ENCODE assay signal across 8 cellular contexts in genomic region chr15:81274932-81275341, GRCh38. TPM values are rescaled to one million over a fixed set of nuclear protein-coding genes. Genes with fewer than 3 reads are reported as not detected.
DNase-seq lines count a peak whose midpoint lies in the region; ATAC-seq and TF ChIP-seq lines count a peak whose summit lies in the region.

No MANE protein-coding gene starts in this region.

- H3K27me3 Mint-ChIP-seq in WTC11 (ENCODE audit: low read depth) = peaks cover 5% of the 10 kb centered on the region

- H3K9me3 Mint-ChIP-seq in WTC11 = peaks cover 32% of the 10 kb centered on the region

- H3K4me3 ChIP-seq in kidney epithelial cell (ENCODE audit: low read depth, low read length) = no peak overlapping the region

- TF ChIP-seq CTCF in WTC11 (IDR thresholded peaks at IDR 0.05) (peak; percentile 82), kidney epithelial cell (IDR thresholded peaks at IDR 0.05; ENCODE audit: insufficient read depth, low read length, poor library complexity, severe bottlenecking) (peak; percentile 84)

- CTCF ChIA-PET in WTC11 (lab: Charles Lee) = interaction anchor here (0.5 to 3.1 kb wide), 50 partner anchors 8 to 793 kb away, joined by 3 to 65 read pairs (median 4); partner anchors contain the start of genes STARD5, TLNRD1 and TMC3

- peaks cover 19% of the 10 kb centered on the region for H3K36me3 Mint-ChIP-seq in WTC11

- ATAC-seq in GM18502 (IDR thresholded peaks at IDR 0.05; ENCODE audit: poor library complexity, unreplicated experiment) (peak; percentile 82), HG03039 (IDR thresholded peaks at IDR 0.05; ENCODE audit: unreplicated experiment) (peak; percentile 75), WTC11 (peak; percentile 99)

- POLR2A ChIA-PET in WTC11 (lab: Charles Lee) = no interaction called here

- H3K27ac ChIP-seq in caudate nucleus (ENCODE audit: low read depth, low read length) = no peak overlapping the region

- no peak overlapping the region for H3K27ac Mint-ChIP-seq in WTC11

- peaks cover 6% of the 10 kb centered on the region for H3K27me3 ChIP-seq in kidney epithelial cell (ENCODE audit: control insufficient read depth, insufficient read depth, low read length)

- no peaks in the 10 kb centered on the region for H3K36me3 ChIP-seq in kidney epithelial cell (ENCODE audit: control insufficient read depth, insufficient read depth, low read length)

- H3K4me3 Mint-ChIP-seq in WTC11 = no peak overlapping the region

- DNase-seq in A172 (ENCODE audit: low spot score) = peak; percentile 88
- peak; percentile 79 for DNase-seq in NCI-H2171 treated with DMSO at 0.1 percent for 48 hours (lab: John Stamatoyannopoulos, UW)
- peak; percentile 89 for DNase-seq in WTC11 (ENCODE audit: low spot score)
- DNase-seq in caudate nucleus (lab: John Stamatoyannopoulos, UW) = peak in 53 of 61 donors; percentile 13 to 88 (median 58)
- DNase-seq in kidney epithelial cell (ENCODE audit: low read depth) = no peak
- DNase-seq in stimulated activated CD4-positive, alpha-beta T cell treated with anti-CD3 and anti-CD28 coated beads, Interleukin-2, amount 100 ng/mL, for 4 hours (ENCODE audit: low read depth) = peak; percentile 77

- peaks cover 12% of the 10 kb centered on the region for H3K4me1 Mint-ChIP-seq in WTC11

TF ChIP-seq in WTC11, 78 proteins besides CTCF, POLR2A, EP300 and RAD21:
- no peak for TF ChIP-seq SP1 (CRISPR knock-in tag; conservative IDR thresholded peaks at IDR 0.05)
- no peak for TF ChIP-seq ZNF317 (CRISPR knock-in tag; IDR thresholded peaks at IDR 0.05; ENCODE audit: borderline replicate concordance, low read depth)
- TF ChIP-seq ETV6 (CRISPR knock-in tag; IDR thresholded peaks at IDR 0.05) = no peak
- no peak for TF ChIP-seq ERG (CRISPR knock-in tag; IDR thresholded peaks at IDR 0.05)
- TF ChIP-seq CREM (CRISPR knock-in tag; IDR thresholded peaks at IDR 0.05) = no peak
- TF ChIP-seq KAT7 (CRISPR knock-in tag; IDR thresholded peaks at IDR 0.05; ENCODE audit: borderline replicate concordance) = no peak
- TF ChIP-seq NFATC4 (CRISPR knock-in tag; IDR thresholded peaks at IDR 0.05) = no peak
- TF ChIP-seq PREB (CRISPR knock-in tag; IDR thresholded peaks at IDR 0.05; ENCODE audit: borderline replicate concordance) = no peak
- no peak for TF ChIP-seq TEAD1 (CRISPR knock-in tag; IDR thresholded peaks at IDR 0.05)
- TF ChIP-seq MAX (CRISPR knock-in tag; IDR thresholded peaks at IDR 0.05) = no peak

RNA-seq across cellular contexts. Expression of gene STARD5, which starts 49.0 kb away (rescaled TPM):
- 0.86 and 1.7 TPM in 2 replicates for total RNA-seq in A172 (2014; rRNA removed; shearing (Covaris generic))
- total RNA-seq in WTC11 (2021) (6.3 to 7.2 TPM (median 6.8 TPM) in 3 replicates), kidney epithelial cell (1.1 and 1.2 TPM in 2 replicates)
